Comparison of ENCODE assay signal across 12 cellular contexts in the genomic region with DNA sequence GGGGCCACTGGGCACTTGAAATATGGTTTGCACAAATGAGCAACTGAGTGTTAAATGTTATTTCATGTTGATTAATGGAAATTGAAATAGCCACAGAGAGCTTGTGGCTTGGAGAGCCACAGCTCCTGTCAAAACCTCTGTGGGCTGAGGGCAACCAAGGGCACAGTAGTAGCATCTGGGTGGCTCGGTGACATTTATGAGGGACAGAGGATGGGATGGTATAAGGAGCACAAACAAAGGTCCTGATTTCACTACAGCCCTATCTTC.
A peak's percentile ranks its signal among the peaks of the same experiment; 100 is the strongest.
DNase-seq lines count a peak whose midpoint lies in the region; ATAC-seq and TF ChIP-seq lines count a peak whose summit lies in the region.
"Had no signal": no experiment of that assay in that cellular context is flagged by ENCODE, and none has a peak within 500 bp of the region (broad histone marks: within the 10 kb centered on the region; RNA-seq: fewer than 3 reads in every experiment).

No MANE protein-coding gene starts in this region.

- CTCF ChIA-PET in IMR-90 (lab: Yijun Ruan, JAX): no interaction called here

- H4K8ac ChIP-seq in IMR-90 (ENCODE audit: low read depth in 2 of 2, low read length in 2 of 2) (no peak overlapping the region), mesenchymal stem cell (ENCODE audit: low read length) (no peak overlapping the region)

- TF ChIP-seq RAD21 in IMR-90 (IDR thresholded peaks at IDR 0.05; ENCODE audit: low read length): no peak

- no peak for TF ChIP-seq CTCF in IMR-90 (conservative IDR thresholded peaks at IDR 0.05; ENCODE audit: low read depth, low read length)

- peak overlapping the region; percentile 28; the same call in 1 of the 2 replicates for H2BK20ac ChIP-seq in IMR-90 (ENCODE audit: low read depth, low read length)

- H3K79me1 ChIP-seq in IMR-90 (ENCODE audit: low read depth in 1 of 2, low read length in 2 of 2): no peaks in the 10 kb centered on the region
- H3K79me1 ChIP-seq in mesenchymal stem cell (replicated peaks; ENCODE audit: low read length, poor library complexity, severe bottlenecking): no peaks in the 10 kb centered on the region

- H3K4me3 ChIP-seq in IMR-90 (ENCODE audit: insufficient read depth, low read depth, low read length) (no peak overlapping the region), mesenchymal stem cell (ENCODE audit: insufficient read depth in 1 of 2, low read depth in 1 of 2, low read length in 2 of 2) (no peak overlapping the region)

- H2BK120ac ChIP-seq in IMR-90 (ENCODE audit: low read depth, low read length): peak overlapping the region; percentile 90; the same call in 1 of the 2 replicates
- no peak overlapping the region for H2BK120ac ChIP-seq in mesenchymal stem cell (ENCODE audit: low read depth, low read length)

- H2AK5ac ChIP-seq in IMR-90 (ENCODE audit: low read depth, low read length): peak overlapping the region; percentile 94
- no peak overlapping the region for H2AK5ac ChIP-seq in mesenchymal stem cell (ENCODE audit: low read length, severe bottlenecking)

- no peak overlapping the region for H3K27ac ChIP-seq in IMR-90 (ENCODE audit: insufficient read depth, low read length)
- peak overlapping the region; percentile 72 for H3K27ac ChIP-seq in caudate nucleus (ENCODE audit: low read depth, low read length)
- no peak overlapping the region for H3K27ac ChIP-seq in mesenchymal stem cell (ENCODE audit: low read length, poor library complexity, severe bottlenecking)

- H3K23ac ChIP-seq in IMR-90 (ENCODE audit: low read depth, low read length): no peak overlapping the region
- no peak overlapping the region for H3K23ac ChIP-seq in mesenchymal stem cell (ENCODE audit: low read length in 2 of 2)

- TF ChIP-seq POLR2A in IMR-90 (IDR thresholded peaks at IDR 0.05; ENCODE audit: low read depth, low read length): no peak

- H4K91ac ChIP-seq in IMR-90 (ENCODE audit: insufficient read depth, low read depth, low read length) (no peak overlapping the region; the same call in 1 of the 2 replicates), mesenchymal stem cell (ENCODE audit: low read length) (no peak overlapping the region)

- H3K27me3 ChIP-seq in IMR-90 (ENCODE audit: control insufficient read depth, insufficient read depth, low read length): no peaks in the 10 kb centered on the region
- H3K27me3 ChIP-seq in mesenchymal stem cell (ENCODE audit: control insufficient read depth in 1 of 2, insufficient read depth in 1 of 2, low read length in 2 of 2): no peaks in the 10 kb centered on the region

- H3K36me3 ChIP-seq in IMR-90 (ENCODE audit: control insufficient read depth, insufficient read depth, low read length) (no peaks in the 10 kb centered on the region), mesenchymal stem cell (ENCODE audit: control insufficient read depth in 1 of 2, insufficient read depth in 2 of 2, low read depth in 1 of 2, low read length in 2 of 2) (no peaks in the 10 kb centered on the region)

- POLR2A ChIA-PET in IMR-90 (lab: Charles Lee; ENCODE audit: unreplicated experiment): no interaction called here

- H3K56ac ChIP-seq in IMR-90 (ENCODE audit: extremely low read depth, insufficient read depth, low read length): no peak overlapping the region

- peak overlapping the region in 1 of 2 experiments; percentile 91 for H2BK12ac ChIP-seq in mesenchymal stem cell (ENCODE audit: low read length in 2 of 2)

- H3K9me3 ChIP-seq in IMR-90 (ENCODE audit: control insufficient read depth, insufficient read depth, low read length): no peaks in the 10 kb centered on the region
- H3K9me3 ChIP-seq in mesenchymal stem cell (ENCODE audit: control insufficient read depth, low read length): no peaks in the 10 kb centered on the region

- in situ Hi-C loops in IMR-90 (cut with MboI; ENCODE audit: low sequenced_read_pairs): no loop called here

- no CpG with 5 or more reads among the region's 1 CpG for WGBS in IMR-90 (ENCODE audit: extremely low coverage in 2 of 2, insufficient read length in 1 of 2), 2 experiments
- 100% methylated on average over 1 of the region's 1 CpG for WGBS in mesenchymal stem cell

- no peak overlapping the region for H2AK9ac ChIP-seq in IMR-90 (replicated peaks; ENCODE audit: low read depth, low read length, poor library complexity)

- H2AFZ ChIP-seq in IMR-90 (replicated peaks; ENCODE audit: low read length, poor library complexity) (no peak overlapping the region), mesenchymal stem cell (ENCODE audit: low read depth, low read length) (no peak overlapping the region)

- intact Hi-C loops in IMR-90 (cut with micrococcal nuclease): loop anchor here (5.0 to 10.0 kb wide), 2 partner anchors 51 to 88 kb away; no protein-coding TSS in a partner anchor
- intact Hi-C loops in left ventricle myocardium superior (cut with micrococcal nuclease): no loop called here

- peaks cover 22% of the 10 kb centered on the region for H3K9me1 ChIP-seq in IMR-90 (ENCODE audit: insufficient read depth, low read length)

- dilution Hi-C loops in IMR-90 (cut with HindIII; ENCODE audit: low sequenced_read_pairs, unreplicated experiment): no loop called here

- H4K5ac ChIP-seq in IMR-90 (ENCODE audit: low read depth, low read length): no peak overlapping the region

- no TSS peak for BruUV-seq in IMR-90 (replicated peaks; lab: Mats Ljungman, UMichigan)

- no peak overlapping the region for H2BK5ac ChIP-seq in IMR-90 (ENCODE audit: low read depth, low read length, poor library complexity, severe bottlenecking)
- H2BK5ac ChIP-seq in mesenchymal stem cell (ENCODE audit: low read depth, low read length, poor library complexity, severe bottlenecking): no peak overlapping the region

- H3K4ac ChIP-seq in IMR-90 (ENCODE audit: low read depth, low read length) (peak overlapping the region; percentile 67; the same call in 1 of the 2 replicates), mesenchymal stem cell (ENCODE audit: low read depth in 1 of 2, low read length in 2 of 2) (peak overlapping the region in 1 of 2 experiments; percentile 73)

- DNase-seq in IMR-90 (no peak), caudate nucleus (lab: John Stamatoyannopoulos, UW) (no peak), mesenchymal stem cell (no peak), myocyte (ENCODE audit: low read depth) (peak; percentile 54), left ventricle myocardium superior (no peak), NOMO-1 (lab: John Stamatoyannopoulos, UW; ENCODE audit: unreplicated experiment in 2 of 2) (no peak)
- DNase-seq: Calu3; CD4-positive, alpha-beta memory T cell; COR-L47; HCEC 1CT had no signal

- H3K4me1 ChIP-seq in IMR-90 (ENCODE audit: control insufficient read depth, insufficient read depth, low read length) (peaks cover 20% of the 10 kb centered on the region), mesenchymal stem cell (ENCODE audit: control insufficient read depth, insufficient read depth, low read depth, low read length) (peaks cover 13% of the 10 kb centered on the region)

- H3K9ac ChIP-seq in IMR-90 (ENCODE audit: low read depth, low read length) (no peak overlapping the region), mesenchymal stem cell (ENCODE audit: low read length) (no peak overlapping the region)

- H2BK15ac ChIP-seq in IMR-90 (ENCODE audit: low read depth, low read length) (peak overlapping the region; percentile 25; the same call in 1 of the 3 replicates), mesenchymal stem cell (ENCODE audit: low read depth, poor library complexity, severe bottlenecking) (no peak overlapping the region)

- no peak overlapping the region for H3K14ac ChIP-seq in IMR-90 (replicated peaks; ENCODE audit: low read depth, low read length)
- no peak overlapping the region for H3K14ac ChIP-seq in mesenchymal stem cell (ENCODE audit: low read length in 2 of 2)

- ATAC-seq in IMR-90 (ENCODE audit: low read depth): no peak
- ATAC-seq in left ventricle myocardium superior: no peak
- ATAC-seq in GM21515 (IDR thresholded peaks at IDR 0.05; ENCODE audit: unreplicated experiment): no peak
- no peak for ATAC-seq in GM18867 (IDR thresholded peaks at IDR 0.05; ENCODE audit: unreplicated experiment)

- no peak overlapping the region for H3K4me2 ChIP-seq in IMR-90 (ENCODE audit: low read depth, low read length)
- no peak overlapping the region for H3K4me2 ChIP-seq in mesenchymal stem cell (ENCODE audit: low read length, poor library complexity, severe bottlenecking)

- H4K20me1 ChIP-seq in IMR-90 (ENCODE audit: insufficient read depth, low read length): no peaks in the 10 kb centered on the region

- no peak overlapping the region for H3K18ac ChIP-seq in IMR-90 (ENCODE audit: low read depth, low read length)
- H3K18ac ChIP-seq in mesenchymal stem cell (ENCODE audit: low read depth in 1 of 2, low read length in 2 of 2): peak overlapping the region; percentile 8 to 70

TF ChIP-seq in IMR-90, 13 proteins besides CTCF, POLR2A, EP300 and RAD21 (continues in another document):
- TF ChIP-seq MAZ (IDR thresholded peaks at IDR 0.05; ENCODE audit: borderline replicate concordance, low read depth, low read length) (no peak), SMC3 (IDR thresholded peaks at IDR 0.05; ENCODE audit: low read depth, low read length) (no peak), RCOR1 (IDR thresholded peaks at IDR 0.05; ENCODE audit: insufficient replicate concordance, low read length) (no peak), CEBPB (IDR thresholded peaks at IDR 0.05; ENCODE audit: low read depth, low read length) (no peak), MAFK (IDR thresholded peaks at IDR 0.05; ENCODE audit: low read depth, low read length) (no peak), NFE2L2 (IDR thresholded peaks at IDR 0.05; ENCODE audit: low read depth, low read length) (no peak), FOS (IDR thresholded peaks at IDR 0.05; ENCODE audit: low read depth, low read length) (no peak), CHD1 (IDR thresholded peaks at IDR 0.05; ENCODE audit: low read depth, low read length) (no peak)
- TF ChIP-seq, protein P1, sequence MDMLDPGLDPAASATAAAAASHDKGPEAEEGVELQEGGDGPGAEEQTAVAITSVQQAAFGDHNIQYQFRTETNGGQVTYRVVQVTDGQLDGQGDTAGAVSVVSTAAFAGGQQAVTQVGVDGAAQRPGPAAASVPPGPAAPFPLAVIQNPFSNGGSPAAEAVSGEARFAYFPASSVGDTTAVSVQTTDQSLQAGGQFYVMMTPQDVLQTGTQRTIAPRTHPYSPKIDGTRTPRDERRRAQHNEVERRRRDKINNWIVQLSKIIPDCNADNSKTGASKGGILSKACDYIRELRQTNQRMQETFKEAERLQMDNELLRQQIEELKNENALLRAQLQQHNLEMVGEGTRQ (IDR thresholded peaks at IDR 0.05; ENCODE audit: low read depth, low read length): no peak
- TF ChIP-seq, protein P2, sequence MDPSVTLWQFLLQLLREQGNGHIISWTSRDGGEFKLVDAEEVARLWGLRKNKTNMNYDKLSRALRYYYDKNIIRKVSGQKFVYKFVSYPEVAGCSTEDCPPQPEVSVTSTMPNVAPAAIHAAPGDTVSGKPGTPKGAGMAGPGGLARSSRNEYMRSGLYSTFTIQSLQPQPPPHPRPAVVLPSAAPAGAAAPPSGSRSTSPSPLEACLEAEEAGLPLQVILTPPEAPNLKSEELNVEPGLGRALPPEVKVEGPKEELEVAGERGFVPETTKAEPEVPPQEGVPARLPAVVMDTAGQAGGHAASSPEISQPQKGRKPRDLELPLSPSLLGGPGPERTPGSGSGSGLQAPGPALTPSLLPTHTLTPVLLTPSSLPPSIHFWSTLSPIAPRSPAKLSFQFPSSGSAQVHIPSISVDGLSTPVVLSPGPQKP (IDR thresholded peaks at IDR 0.05; ENCODE audit: borderline replicate concordance, low read depth, low read length): no peak
